In genomic region chr2:105179469-105180372, GRCh38 we compare ENCODE assay signal across 8 cellular contexts.
A peak's percentile ranks its signal among the peaks of the same experiment; 100 is the strongest.
DNase-seq lines count a peak whose midpoint lies in the region; ATAC-seq and TF ChIP-seq lines count a peak whose summit lies in the region.

No MANE protein-coding gene starts in this region.

- CTCF ChIA-PET in HEK293 (lab: Yijun Ruan, JAX) = interaction anchor here (0.7 to 3.1 kb wide), 16 partner anchors 9 to 283 kb away, joined by 3 to 42 read pairs (median 4); no protein-coding TSS in a partner anchor

- peak; percentile 53 for DNase-seq in BE2C
- peak; percentile 80 for DNase-seq in RKO (ENCODE audit: low spot score)
- DNase-seq in fibroblast of lung (ENCODE audit: low read depth in 2 of 2) = peak; percentile 60 to 84
- DNase-seq in posterior cingulate gyrus = peak in 6 of 10 donors; percentile 20 to 84 (median 42)
- DNase-seq in tibial artery = no peak

- intact Hi-C loops in posterior cingulate gyrus (cut with DNase I) (no loop called here), tibial artery (cut with DNase I; ENCODE audit: low total_unique reads) (no loop called here)

- no peak overlapping the region for H3K4me3 ChIP-seq in BE2C (ENCODE audit: low read depth, low read length)
- no peak overlapping the region for H3K4me3 ChIP-seq in HEK293 (ENCODE audit: low read depth, low read length)
- H3K4me3 ChIP-seq in fibroblast of lung (replicated peaks in 1 of 4; ENCODE audit: control extremely low read depth in 1 of 4, insufficient read depth in 1 of 4, low read depth in 3 of 4, low read length in 4 of 4) = no peak overlapping the region
- H3K4me3 ChIP-seq in tibial artery = no peak overlapping the region

- no peak overlapping the region for H2AFZ ChIP-seq in fibroblast of lung (ENCODE audit: low read length)

- H3K4me2 ChIP-seq in fibroblast of lung (ENCODE audit: extremely low read depth, insufficient read depth, low read length) = no peak overlapping the region

- H3K9ac ChIP-seq in fibroblast of lung (ENCODE audit: insufficient read depth, low read length) = no peak overlapping the region

- ATAC-seq in GM19328 (IDR thresholded peaks at IDR 0.05; ENCODE audit: unreplicated experiment) (no peak), GM21381 (IDR thresholded peaks at IDR 0.05; ENCODE audit: unreplicated experiment) (no peak)

- peak; percentile 61 for TF ChIP-seq CTCF in BE2C (IDR thresholded peaks at IDR 0.05; ENCODE audit: low read depth, low read length)
- peak; percentile 69 for TF ChIP-seq CTCF in HEK293 (tag by site-specific recombination; IDR thresholded peaks at IDR 0.05)
- TF ChIP-seq CTCF in fibroblast of lung (conservative IDR thresholded peaks at IDR 0.05 in 1 of 2, IDR thresholded peaks at IDR 0.05 in 1 of 2; ENCODE audit: low read depth in 1 of 2, low read length in 2 of 2) = peak; percentile 17 to 52
- TF ChIP-seq CTCF in tibial artery (IDR thresholded peaks at IDR 0.05) = no peak

- H3K9me3 ChIP-seq in BE2C = no peaks in the 10 kb centered on the region
- H3K9me3 ChIP-seq in HEK293 (ENCODE audit: control insufficient read depth, insufficient read depth, low read depth, low read length) = no peaks in the 10 kb centered on the region
- H3K9me3 ChIP-seq in fibroblast of lung (ENCODE audit: control insufficient read depth, insufficient read depth, low read depth, low read length) = no peaks in the 10 kb centered on the region
- no peaks in the 10 kb centered on the region for H3K9me3 ChIP-seq in tibial artery

- no peaks in the 10 kb centered on the region for H3K27me3 ChIP-seq in BE2C
- H3K27me3 ChIP-seq in fibroblast of lung (ENCODE audit: control insufficient read depth, insufficient read depth, low read length) = peaks cover 5% of the 10 kb centered on the region
- H3K27me3 ChIP-seq in tibial artery = peaks cover 0 to 11% of the 10 kb centered on the region in 2 donors

- H3K27ac ChIP-seq in HEK293 (ENCODE audit: extremely low read depth, low read depth, low read length) (no peak overlapping the region), fibroblast of lung (ENCODE audit: insufficient read depth, low read length) (no peak overlapping the region), tibial artery (no peak overlapping the region)

- POLR2A ChIA-PET in HEK293 (lab: Yijun Ruan, JAX) = no interaction called here

- H3K4me1 ChIP-seq in BE2C (no peaks in the 10 kb centered on the region), HEK293 (ENCODE audit: control insufficient read depth, insufficient read depth, low read length) (no peaks in the 10 kb centered on the region), fibroblast of lung (ENCODE audit: control insufficient read depth, extremely low read depth, insufficient read depth, low read length) (no peaks in the 10 kb centered on the region), tibial artery (no peaks in the 10 kb centered on the region)

- no peaks in the 10 kb centered on the region for H4K20me1 ChIP-seq in fibroblast of lung (ENCODE audit: control insufficient read depth, extremely low read depth, insufficient read depth, low read length)

- no peaks in the 10 kb centered on the region for H3K79me2 ChIP-seq in fibroblast of lung (ENCODE audit: control insufficient read depth, insufficient read depth, low read length)

- H3K36me3 ChIP-seq in BE2C (no peaks in the 10 kb centered on the region), HEK293 (ENCODE audit: control insufficient read depth in 2 of 2, insufficient read depth in 1 of 2, low read length in 2 of 2) (no peaks in the 10 kb centered on the region), fibroblast of lung (ENCODE audit: control insufficient read depth, insufficient read depth, low read length) (no peaks in the 10 kb centered on the region), tibial artery (no peaks in the 10 kb centered on the region)

TF ChIP-seq in HEK293, 187 proteins besides CTCF, POLR2A, EP300 and RAD21 (continues in another document):
- peak; percentile 54; the same call in 1 of the 2 replicates for TF ChIP-seq ZEB2 (tag by site-specific recombination; IDR thresholded peaks at IDR 0.05)
- TF ChIP-seq ZNF223 (tag by site-specific recombination; IDR thresholded peaks at IDR 0.05) = no peak
- TF ChIP-seq ZNF600 (tag by site-specific recombination; IDR thresholded peaks at IDR 0.05) = no peak
- no peak for TF ChIP-seq ZNF692 (tag by site-specific recombination; IDR thresholded peaks at IDR 0.05)
- peak; percentile 98 for TF ChIP-seq ZNF677 (tag by site-specific recombination; IDR thresholded peaks at IDR 0.05)
- TF ChIP-seq ZNF133 (tag by site-specific recombination; IDR thresholded peaks at IDR 0.05) = no peak
- TF ChIP-seq ZNF610 (tag by site-specific recombination; IDR thresholded peaks at IDR 0.05; ENCODE audit: borderline replicate concordance) = no peak
- no peak for TF ChIP-seq ZNF670 (tag by site-specific recombination; IDR thresholded peaks at IDR 0.05; ENCODE audit: low read depth)
- no peak for TF ChIP-seq ZBTB44 (tag by site-specific recombination; IDR thresholded peaks at IDR 0.05)
- TF ChIP-seq ZNF639 (tag by site-specific recombination; IDR thresholded peaks at IDR 0.05) = no peak
- no peak for TF ChIP-seq ZNF311 (tag by site-specific recombination; IDR thresholded peaks at IDR 0.05; ENCODE audit: borderline replicate concordance)
- TF ChIP-seq KLF7 (tag by site-specific recombination; IDR thresholded peaks at IDR 0.05; ENCODE audit: borderline replicate concordance) = no peak
- TF ChIP-seq ZNF785 (tag by site-specific recombination; IDR thresholded peaks at IDR 0.05) = no peak
- no peak for TF ChIP-seq ZNF558 (tag by site-specific recombination; IDR thresholded peaks at IDR 0.05)
- no peak for TF ChIP-seq REST (tag by site-specific recombination; IDR thresholded peaks at IDR 0.05)

Comparison
In these comparisons a context has a peak if more than half of its experiments do, and no peak if none do; other contexts are left out.
1. DNase-seq: peak in BE2C (single experiment), RKO (single experiment), fibroblast of lung (2 of 2) and posterior cingulate gyrus (6 of 10); none in tibial artery (0 of 2).
2. CTCF ChIP-seq: peak in BE2C (single experiment), HEK293 (single experiment) and fibroblast of lung (2 of 2); none in tibial artery (0 of 2).